In genomic region chr6:140281794-140282193, GRCh38 we compare ENCODE assay signal across 28 cellular contexts.
"Had no signal": no experiment of that assay in that cellular context is flagged by ENCODE, and none has a peak within 500 bp of the region (broad histone marks: within the 10 kb centered on the region; RNA-seq: fewer than 3 reads in every experiment).

No MANE protein-coding gene starts in this region.

- H3K4me2 ChIP-seq: SK-N-SH had no signal

- H3K9me2 ChIP-seq: SK-N-SH had no signal

- DNase-seq: activated CD4-positive, alpha-beta memory T cell treated with anti-CD3 and anti-CD28 coated beads for 36 hours; activated CD4-positive, alpha-beta T cell treated with anti-CD3 and anti-CD28 coated beads, Interleukin-2, amount 10 ng/mL, durations not matched to agents 7 days and 5 days; activated CD4-positive, CD25-positive, alpha-beta regulatory T cell; activated CD8-positive, alpha-beta memory T cell treated with anti-CD3 and anti-CD28 coated beads for 24 hours; activated gamma-delta T cell; activated naive CD4-positive, alpha-beta T cell treated with anti-CD3 and anti-CD28 coated beads for 36 hours; activated T-cell treated with anti-CD3 and anti-CD28 coated beads, Interleukin-2, amount 50 U/mL, for 48 hours; amygdala; Karpas-422; MM.1S; NCI-H1105; NCI-H1436; NCI-H1694 treated with DMSO at 0.1 percent for 48 hours; NCI-H2029 treated with DMSO at 0.1 percent for 48 hours; NCI-H510A treated with DMSO at 0.1 percent for 48 hours; NCI-H69; NK-92 treated with Interleukin-12 subunit alpha and Interleukin-12 subunit beta, amount 100 ng/mL, for 24 hours; OCI-M1; RPMI8226; SK-N-SH; T-helper 1 cell had no signal

- H3K9ac ChIP-seq: SK-N-SH had no signal

- H3K27me3 Mint-ChIP-seq: activated CD4-positive, alpha-beta T cell treated with anti-CD3 and anti-CD28 coated beads, Interleukin-2, amount 10 ng/mL, durations not matched to agents 7 days and 5 days; activated T-helper 17 cell treated with anti-CD3 and anti-CD28 coated beads, Interleukin-2, amount 50 U/mL, for 72 hours; brain had no signal

- H3K4me3 Mint-ChIP-seq: activated CD4-positive, alpha-beta memory T cell treated with anti-CD3 and anti-CD28 coated beads for 36 hours; activated CD4-positive, alpha-beta T cell treated with anti-CD3 and anti-CD28 coated beads, Interleukin-2, amount 10 ng/mL, durations not matched to agents 7 days and 5 days; activated naive CD4-positive, alpha-beta T cell treated with anti-CD3 and anti-CD28 coated beads for 36 hours; activated naive CD8-positive, alpha-beta T cell; activated T-helper 17 cell treated with anti-CD3 and anti-CD28 coated beads, Interleukin-2, amount 50 U/mL, for 72 hours; brain had no signal

- ATAC-seq: activated T-helper 17 cell treated with anti-CD3 and anti-CD28 coated beads, Interleukin-2, amount 50 U/mL, for 72 hours; K562; Panc1; Right ventricle myocardium inferior had no signal

- H3K4me3 ChIP-seq: K562 had no signal

- H3K27ac ChIP-seq: VCaP had no signal

- H3K27ac Mint-ChIP-seq: activated CD4-positive, alpha-beta memory T cell treated with anti-CD3 and anti-CD28 coated beads for 36 hours; activated CD4-positive, alpha-beta T cell treated with anti-CD3 and anti-CD28 coated beads, Interleukin-2, amount 10 ng/mL, durations not matched to agents 7 days and 5 days; activated naive CD4-positive, alpha-beta T cell treated with anti-CD3 and anti-CD28 coated beads for 36 hours; activated naive CD8-positive, alpha-beta T cell; activated T-helper 17 cell treated with anti-CD3 and anti-CD28 coated beads, Interleukin-2, amount 50 U/mL, for 72 hours had no signal

- H3K9me3 Mint-ChIP-seq: activated CD4-positive, alpha-beta memory T cell treated with anti-CD3 and anti-CD28 coated beads for 36 hours; activated CD4-positive, alpha-beta T cell treated with anti-CD3 and anti-CD28 coated beads, Interleukin-2, amount 10 ng/mL, durations not matched to agents 7 days and 5 days; activated naive CD4-positive, alpha-beta T cell treated with anti-CD3 and anti-CD28 coated beads for 36 hours; activated T-helper 17 cell treated with anti-CD3 and anti-CD28 coated beads, Interleukin-2, amount 50 U/mL, for 72 hours; brain had no signal

- H3K36me3 Mint-ChIP-seq: activated CD4-positive, alpha-beta memory T cell treated with anti-CD3 and anti-CD28 coated beads for 36 hours; activated naive CD8-positive, alpha-beta T cell; brain had no signal

- H3K4me1 Mint-ChIP-seq: activated CD4-positive, alpha-beta T cell treated with anti-CD3 and anti-CD28 coated beads, Interleukin-2, amount 10 ng/mL, durations not matched to agents 7 days and 5 days; activated T-helper 17 cell treated with anti-CD3 and anti-CD28 coated beads, Interleukin-2, amount 50 U/mL, for 72 hours had no signal

- H3K9me3 ChIP-seq: SK-N-SH had no signal
